ENCODE assay signal across 9 cellular contexts in genomic region chr16:3165111-3165822, GRCh38. TPM values are rescaled to one million over a fixed set of nuclear protein-coding genes. Genes with fewer than 3 reads are reported as not detected.
A peak's percentile ranks its signal among the peaks of the same experiment; 100 is the strongest.
DNase-seq lines count a peak whose midpoint lies in the region; ATAC-seq and TF ChIP-seq lines count a peak whose summit lies in the region.
"Had no signal": no experiment of that assay in that cellular context is flagged by ENCODE, and none has a peak within 500 bp of the region (broad histone marks: within the 10 kb centered on the region; RNA-seq: fewer than 3 reads in every experiment).

No MANE protein-coding gene starts in this region.

- peaks cover 7% of the 10 kb centered on the region for H3K36me3 Mint-ChIP-seq in Calu3 (ENCODE audit: insufficient read depth, unreplicated experiment)

- BruUV-seq in Calu3 (replicated peaks; lab: Mats Ljungman, UMichigan) = no TSS peak

- no peaks in the 10 kb centered on the region for H4K20me1 ChIP-seq in Karpas-422 (ENCODE audit: insufficient read depth, low read depth, low read length)

- peak overlapping the region; percentile 90 for H2AFZ ChIP-seq in Karpas-422 (ENCODE audit: low read length)
- peak overlapping the region; percentile 79 for H2AFZ ChIP-seq in parathyroid adenoma

- peaks cover 3% of the 10 kb centered on the region for H3K4me1 ChIP-seq in Karpas-422 (ENCODE audit: low read length)
- no peaks in the 10 kb centered on the region for H3K4me1 ChIP-seq in parathyroid adenoma

- no peaks in the 10 kb centered on the region for H3K9me2 ChIP-seq in Karpas-422 (replicated peaks; ENCODE audit: insufficient read depth, low read length)

- no peaks in the 10 kb centered on the region for H3K9me3 ChIP-seq in Karpas-422 (ENCODE audit: low read length)
- no peaks in the 10 kb centered on the region for H3K9me3 ChIP-seq in parathyroid adenoma (ENCODE audit: control insufficient read depth, low read length)

- ATAC-seq in HG02588 (IDR thresholded peaks at IDR 0.05; ENCODE audit: unreplicated experiment) = no peak

- CTCF ChIA-PET in Calu3 (lab: Charles Lee) = interaction anchor here (1.0 to 1.1 kb wide), 5 partner anchors 13 to 133 kb away, joined by 4 to 12 read pairs (median 6); no protein-coding TSS in a partner anchor

- H3K9me3 Mint-ChIP-seq in Calu3 (ENCODE audit: low read depth, unreplicated experiment) = no peaks in the 10 kb centered on the region

- H3K27me3 ChIP-seq in Karpas-422 (ENCODE audit: low read length) = no peaks in the 10 kb centered on the region
- H3K27me3 ChIP-seq in dorsolateral prefrontal cortex = peaks cover 0 to 61% (median 17%) of the 10 kb centered on the region in 45 donors
- no peaks in the 10 kb centered on the region for H3K27me3 ChIP-seq in parathyroid adenoma (ENCODE audit: control insufficient read depth, insufficient read depth, low read length)

- H3K36me3 ChIP-seq in Karpas-422 (ENCODE audit: insufficient read depth, low read length) (no peaks in the 10 kb centered on the region), parathyroid adenoma (ENCODE audit: control insufficient read depth, insufficient read depth, low read length) (no peaks in the 10 kb centered on the region)

- intact Hi-C loops in Calu3 (cut with micrococcal nuclease; ENCODE audit: unreplicated experiment) = no loop called here
- intact Hi-C loops in dorsolateral prefrontal cortex (cut with DNase I) = loop anchor here (5.0 to 10.0 kb wide), 3 partner anchors 38 to 110 kb away; no protein-coding TSS in a partner anchor

- H3K9ac ChIP-seq in Karpas-422 (ENCODE audit: low read length) (peak overlapping the region; percentile 53; the same call in 1 of the 2 replicates), parathyroid adenoma (no peak overlapping the region)

- H3K27ac ChIP-seq in Karpas-422 (ENCODE audit: low read length) (no peak overlapping the region), dorsolateral prefrontal cortex (peak overlapping the region in 9 of 59 donors; percentile 7 to 74 (median 62)), parathyroid adenoma (no peak overlapping the region)

- H3K4me2 ChIP-seq in Karpas-422 (ENCODE audit: low read depth, low read length, poor library complexity, severe bottlenecking) (peak overlapping the region; percentile 61), parathyroid adenoma (ENCODE audit: low read length) (peak overlapping the region; percentile 44)

- H3K4me3 ChIP-seq in Karpas-422 (ENCODE audit: low read length) (peak overlapping the region; percentile 55), dorsolateral prefrontal cortex (peak overlapping the region in 51 of 59 donors; percentile 4 to 65 (median 42)), parathyroid adenoma (ENCODE audit: low read depth, low read length) (no peak overlapping the region)

- H3K4me1 Mint-ChIP-seq in Calu3 (ENCODE audit: low read depth, unreplicated experiment) = peaks cover 10% of the 10 kb centered on the region

- H3K27ac Mint-ChIP-seq in Calu3 (ENCODE audit: unreplicated experiment) = no peak overlapping the region

- H3K4me3 Mint-ChIP-seq in Calu3 (ENCODE audit: low read depth, unreplicated experiment) = peak overlapping the region; percentile 5

- peaks cover 26% of the 10 kb centered on the region for H3K27me3 Mint-ChIP-seq in Calu3 (ENCODE audit: unreplicated experiment)

- H3K79me2 ChIP-seq in Karpas-422 (ENCODE audit: low read length) (no peaks in the 10 kb centered on the region), parathyroid adenoma (no peaks in the 10 kb centered on the region)

- TF ChIP-seq CTCF in Calu3 (IDR thresholded peaks at IDR 0.05; ENCODE audit: unreplicated experiment) (no peak), dorsolateral prefrontal cortex (IDR thresholded peaks at IDR 0.05 in 54 of 56, conservative IDR thresholded peaks at IDR 0.05 in 2 of 56; ENCODE audit: low read depth in 1 of 56, partially characterized antibody in 56 of 56) (no peak), parathyroid adenoma (IDR thresholded peaks at IDR 0.05) (no peak)

- DNase-seq in Calu3 (no peak), Karpas-422 (no peak), dorsolateral prefrontal cortex (no peak), NCI-H2029 (lab: John Stamatoyannopoulos, UW) (no peak), activated gamma-delta T cell treated with Interleukin-2 at 50 U/mL for 16 hours (no peak)
- DNase-seq in activated CD4-positive, CD25-positive, alpha-beta regulatory T cell treated with anti-CD3 and anti-CD28 coated beads, Interleukin-2, amount 50 U/mL, for 72 hours = no peak

RNA-seq across cellular contexts. Expression of gene OR1F1, which starts 22.7 kb away (rescaled TPM):
- total RNA-seq in Calu3 (2022) (0.40 and 0.54 TPM in 2 replicates), dorsolateral prefrontal cortex (1 to 10 TPM in 49 of 120 experiments, under 1 TPM in 46, not detected in 25; 0.52 to 3.4 (median 1.0) TPM)
- not detected in 2 replicates for total RNA-seq in Karpas-422 (2014; rRNA removed; shearing (Covaris generic); ENCODE audit: low replicate concordance)
- total RNA-seq: subcutaneous adipose tissue had no signal

RNA-seq across cellular contexts. Expression of gene ZNF213, which starts 30.4 kb away (rescaled TPM):
- total RNA-seq in Calu3 (2022) (9.8 and 11.8 TPM in 2 replicates), dorsolateral prefrontal cortex (10 to 100 TPM; 15.3 to 32.9 (median 20.5) TPM)
- 2.0 and 8.0 TPM in 2 replicates for total RNA-seq in Karpas-422 (2014; rRNA removed; shearing (Covaris generic); ENCODE audit: low replicate concordance)

RNA-seq across cellular contexts. Expression of gene ZNF205, which starts 52.9 kb away (rescaled TPM):
- total RNA-seq in Calu3 (2022) = 17.2 and 17.7 TPM in 2 replicates
- total RNA-seq in Karpas-422 (2014; rRNA removed; shearing (Covaris generic); ENCODE audit: low replicate concordance) = not detected in 2 replicates
- 10 to 100 TPM in 64 of 120 experiments, 1 to 10 TPM in 56; 6.4 to 18.5 (median 10.4) TPM for total RNA-seq in dorsolateral prefrontal cortex
